15 cellular contexts compared by ENCODE assay signal in the genomic region with DNA sequence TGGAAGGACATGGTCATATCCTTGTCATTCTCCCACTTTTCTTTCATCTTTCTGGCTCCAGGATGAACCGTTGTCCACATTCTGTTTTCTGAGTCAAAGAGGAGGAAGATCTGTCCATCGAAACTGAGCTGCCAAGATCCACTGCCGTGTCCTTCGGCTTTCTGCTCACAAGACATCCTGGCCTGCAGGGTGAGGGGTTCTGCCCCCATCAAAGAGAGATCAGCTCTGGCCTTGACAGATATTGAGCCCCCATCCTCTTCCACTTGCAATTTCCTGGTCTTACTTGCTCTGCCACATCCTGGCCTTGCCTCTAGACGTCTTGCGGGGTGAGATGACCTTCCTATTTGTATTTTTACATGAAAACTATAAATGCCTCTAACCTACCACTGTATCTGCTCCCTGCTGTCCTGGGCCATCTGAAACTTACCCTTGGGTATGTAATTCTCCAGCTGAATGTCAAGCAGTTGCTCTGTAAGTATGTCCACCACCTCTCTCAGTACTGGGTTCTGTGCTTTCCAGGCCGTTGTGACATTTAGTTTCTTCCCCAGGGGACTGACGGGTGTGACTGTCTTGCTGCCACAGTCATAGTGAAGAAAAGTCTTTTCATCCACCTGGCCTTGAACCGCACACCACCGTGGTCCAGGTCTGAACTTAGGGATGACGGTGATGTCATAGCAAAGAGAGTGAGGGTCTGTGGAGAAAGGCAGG. TPM values are rescaled to one million over a fixed set of nuclear protein-coding genes. Genes with fewer than 3 reads are reported as not detected.
A peak's percentile ranks its signal among the peaks of the same experiment; 100 is the strongest.
DNase-seq lines count a peak whose midpoint lies in the region; ATAC-seq, FAIRE-seq and TF ChIP-seq lines count a peak whose summit lies in the region.
"Not testable (repeated sequence)": the region's sequence is repeated elsewhere in the genome, so short reads cannot be mapped to it uniquely, and the experiment has no call there.
"Had no signal": no experiment of that assay in that cellular context is flagged by ENCODE, and none has a peak within 500 bp of the region (broad histone marks: within the 10 kb centered on the region; RNA-seq: fewer than 3 reads in every experiment).

No MANE protein-coding gene starts in this region.

- H4K5ac ChIP-seq in IMR-90 (ENCODE audit: low read depth, low read length), result not testable (repeated sequence)

- not testable (repeated sequence) for H2AK5ac ChIP-seq in IMR-90 (ENCODE audit: low read depth, low read length)

- not testable (repeated sequence) for H3K56ac ChIP-seq in IMR-90 (ENCODE audit: extremely low read depth, insufficient read depth, low read length)

- DNase-seq in IMR-90, result not testable (repeated sequence)
- DNase-seq in activated CD8-positive, alpha-beta memory T cell treated with anti-CD3 and anti-CD28 coated beads, Interleukin-2, amount 10 ng/mL, durations not matched to agents 7 days and 5 days, result peak; percentile 21
- DNase-seq in endodermal cell (peak; percentile 11), kidney (peak; percentile 21), natural killer cell (peak; percentile 3), posterior vena cava (ENCODE audit: low spot score) (peak; percentile 50), upper lobe of right lung (peak; percentile 8)

- not testable (repeated sequence) for TF ChIP-seq CTCF in IMR-90 (conservative IDR thresholded peaks at IDR 0.05; ENCODE audit: low read depth, low read length); endodermal cell (conservative IDR thresholded peaks at IDR 0.05); kidney (IDR thresholded peaks at IDR 0.05; ENCODE audit: borderline replicate concordance, extremely low read depth, insufficient read depth); natural killer cell (IDR thresholded peaks at IDR 0.05); upper lobe of right lung (IDR thresholded peaks at IDR 0.05)

- not testable (repeated sequence) for H3K4me2 ChIP-seq in IMR-90 (ENCODE audit: low read depth, low read length)

- H4K20me1 ChIP-seq in IMR-90 (ENCODE audit: insufficient read depth, low read length), result not testable (repeated sequence)

- not testable (repeated sequence) for H3K27me3 ChIP-seq in IMR-90 (ENCODE audit: control insufficient read depth, insufficient read depth, low read length); upper lobe of right lung
- H3K27me3 ChIP-seq in endodermal cell (ENCODE audit: control insufficient read depth, insufficient read depth, low read length, poor library complexity, severe bottlenecking), result peaks cover 76% of the 10 kb centered on the region

- dilution Hi-C loops in IMR-90 (cut with HindIII; ENCODE audit: low sequenced_read_pairs, unreplicated experiment), result not testable (repeated sequence)

- CTCF ChIA-PET in IMR-90 (lab: Yijun Ruan, JAX); activated CD8-positive, alpha-beta memory T cell treated with anti-CD3 and anti-CD28 coated beads, Interleukin-2, amount 10 ng/mL, durations not matched to agents 7 days and 5 days (lab: Charles Lee): not testable (repeated sequence)

- not testable (repeated sequence) for H2BK5ac ChIP-seq in IMR-90 (ENCODE audit: low read depth, low read length, poor library complexity, severe bottlenecking)

- not testable (repeated sequence) for H3K9me3 ChIP-seq in IMR-90 (ENCODE audit: control insufficient read depth, insufficient read depth, low read length); endodermal cell (ENCODE audit: control insufficient read depth, low read length); kidney (ENCODE audit: control insufficient read depth in 1 of 2, low read length in 2 of 2); upper lobe of right lung

- H3K79me1 ChIP-seq in IMR-90 (ENCODE audit: low read depth in 1 of 2, low read length in 2 of 2), result not testable (repeated sequence)

- H2BK15ac ChIP-seq in IMR-90 (ENCODE audit: low read depth, low read length), result not testable (repeated sequence)

- H3K4me1 ChIP-seq in IMR-90 (ENCODE audit: control insufficient read depth, insufficient read depth, low read length); endodermal cell (ENCODE audit: control insufficient read depth, insufficient read depth, low read length); kidney (ENCODE audit: control insufficient read depth in 1 of 2, insufficient read depth in 1 of 2, low read depth in 1 of 2, low read length in 2 of 2); upper lobe of right lung: not testable (repeated sequence)

- not testable (repeated sequence) for TF ChIP-seq POLR2A in IMR-90 (IDR thresholded peaks at IDR 0.05; ENCODE audit: low read depth, low read length)

- H3K4ac ChIP-seq in IMR-90 (ENCODE audit: low read depth, low read length), result not testable (repeated sequence)

- in situ Hi-C loops in IMR-90 (cut with MboI; ENCODE audit: low sequenced_read_pairs), result not testable (repeated sequence)

- H3K27ac Mint-ChIP-seq in activated CD8-positive, alpha-beta memory T cell treated with anti-CD3 and anti-CD28 coated beads, Interleukin-2, amount 10 ng/mL, durations not matched to agents 7 days and 5 days; endodermal cell; natural killer cell; stimulated activated memory B cell treated with anti-CD40 and anti-IgM and Interleukin-4, amounts not matched to agents 10 μg/mL and 1 μg/mL and 100 μg/mL, for 72 hours: not testable (repeated sequence)

- H3K36me3 ChIP-seq in IMR-90 (ENCODE audit: control insufficient read depth, insufficient read depth, low read length); endodermal cell (ENCODE audit: control insufficient read depth, insufficient read depth, low read length); kidney (ENCODE audit: control insufficient read depth in 1 of 2, insufficient read depth in 2 of 2, low read length in 2 of 2); upper lobe of right lung: not testable (repeated sequence)

- intact Hi-C loops in IMR-90 (cut with micrococcal nuclease); kidney (cut with DNase I); natural killer cell (cut with micrococcal nuclease); posterior vena cava (cut with DNase I); upper lobe of right lung (cut with DNase I): not testable (repeated sequence)

- H2BK20ac ChIP-seq in IMR-90 (ENCODE audit: low read depth, low read length), result not testable (repeated sequence)

- H3K27ac ChIP-seq in IMR-90 (ENCODE audit: insufficient read depth, low read length); endodermal cell (ENCODE audit: low read depth, low read length); kidney (ENCODE audit: low read depth in 2 of 2, low read length in 2 of 2); upper lobe of right lung: not testable (repeated sequence)

- H3K27me3 Mint-ChIP-seq in activated CD8-positive, alpha-beta memory T cell treated with anti-CD3 and anti-CD28 coated beads, Interleukin-2, amount 10 ng/mL, durations not matched to agents 7 days and 5 days, result peaks cover 54% of the 10 kb centered on the region
- H3K27me3 Mint-ChIP-seq in endodermal cell (ENCODE audit: insufficient read depth) (peaks cover 84% of the 10 kb centered on the region), natural killer cell (ENCODE audit: low read depth in 2 of 2) (peaks cover 49 to 60% of the 10 kb centered on the region in 2 donors)
- H3K27me3 Mint-ChIP-seq in stimulated activated memory B cell treated with anti-CD40 and anti-IgM and Interleukin-4, amounts not matched to agents 10 μg/mL and 1 μg/mL and 100 μg/mL, for 72 hours, result peaks cover 44% of the 10 kb centered on the region

- not testable (repeated sequence) for H4K91ac ChIP-seq in IMR-90 (ENCODE audit: insufficient read depth, low read depth, low read length)

- H3K36me3 Mint-ChIP-seq in activated CD8-positive, alpha-beta memory T cell treated with anti-CD3 and anti-CD28 coated beads, Interleukin-2, amount 10 ng/mL, durations not matched to agents 7 days and 5 days; endodermal cell (ENCODE audit: low read depth); natural killer cell; stimulated activated memory B cell treated with anti-CD40 and anti-IgM and Interleukin-4, amounts not matched to agents 10 μg/mL and 1 μg/mL and 100 μg/mL, for 72 hours: not testable (repeated sequence)

- H3K4me3 Mint-ChIP-seq in activated CD8-positive, alpha-beta memory T cell treated with anti-CD3 and anti-CD28 coated beads, Interleukin-2, amount 10 ng/mL, durations not matched to agents 7 days and 5 days; endodermal cell; natural killer cell; stimulated activated memory B cell treated with anti-CD40 and anti-IgM and Interleukin-4, amounts not matched to agents 10 μg/mL and 1 μg/mL and 100 μg/mL, for 72 hours: not testable (repeated sequence)

- FAIRE-seq in kidney (lab: Jason Lieb, UNC), result not testable (repeated sequence)

- H3K9ac ChIP-seq in IMR-90 (ENCODE audit: low read depth, low read length); endodermal cell (ENCODE audit: extremely low read depth, low read length, poor library complexity, severe bottlenecking); kidney (ENCODE audit: low read length in 2 of 2): not testable (repeated sequence)

- BruUV-seq in IMR-90 (replicated peaks; lab: Mats Ljungman, UMichigan), result not testable (repeated sequence)

- H2AFZ ChIP-seq in IMR-90 (replicated peaks; ENCODE audit: low read length, poor library complexity), result not testable (repeated sequence)

- not testable (repeated sequence) for H3K9me3 Mint-ChIP-seq in activated CD8-positive, alpha-beta memory T cell treated with anti-CD3 and anti-CD28 coated beads, Interleukin-2, amount 10 ng/mL, durations not matched to agents 7 days and 5 days (ENCODE audit: low read depth); endodermal cell; natural killer cell; stimulated activated memory B cell treated with anti-CD40 and anti-IgM and Interleukin-4, amounts not matched to agents 10 μg/mL and 1 μg/mL and 100 μg/mL, for 72 hours

- H3K4me3 ChIP-seq in IMR-90 (ENCODE audit: insufficient read depth, low read depth, low read length); endodermal cell (ENCODE audit: low read length); kidney (ENCODE audit: low read length in 2 of 2); upper lobe of right lung: not testable (repeated sequence)

- POLR2A ChIA-PET in IMR-90 (lab: Charles Lee; ENCODE audit: unreplicated experiment), result not testable (repeated sequence)

- H3K14ac ChIP-seq in IMR-90 (replicated peaks; ENCODE audit: low read depth, low read length), result not testable (repeated sequence)

- not testable (repeated sequence) for H2AK9ac ChIP-seq in IMR-90 (replicated peaks; ENCODE audit: low read depth, low read length, poor library complexity)

- not testable (repeated sequence) for ATAC-seq in IMR-90 (ENCODE audit: low read depth); activated CD8-positive, alpha-beta memory T cell treated with anti-CD3 and anti-CD28 coated beads, Interleukin-2, amount 10 ng/mL, durations not matched to agents 7 days and 5 days; natural killer cell; upper lobe of right lung
- ATAC-seq in stimulated activated memory B cell treated with anti-CD40 and anti-IgM and Interleukin-4, amounts not matched to agents 10 μg/mL and 1 μg/mL and 100 μg/mL, for 72 hours, result peak; percentile 86

- not testable (repeated sequence) for TF ChIP-seq RAD21 in IMR-90 (IDR thresholded peaks at IDR 0.05; ENCODE audit: low read length)

- not testable (repeated sequence) for H4K8ac ChIP-seq in IMR-90 (ENCODE audit: low read depth in 2 of 2, low read length in 2 of 2)

- WGBS in IMR-90 (ENCODE audit: extremely low coverage in 2 of 2, insufficient read length in 1 of 2), 2 experiments, result no CpG with 5 or more reads among the region's 11 CpGs
- WGBS in endodermal cell (ENCODE audit: insufficient coverage in 1 of 2, insufficient read length in 1 of 2), 2 experiments, result 84 to 91% methylated on average over 4 to 8 of the region's 11 CpGs

- not testable (repeated sequence) for H2BK120ac ChIP-seq in IMR-90 (ENCODE audit: low read depth, low read length)

- peak overlapping the region; percentile 87; the same call in 1 of the 2 replicates for H3K23ac ChIP-seq in IMR-90 (ENCODE audit: low read depth, low read length)

- not testable (repeated sequence) for H3K9me1 ChIP-seq in IMR-90 (ENCODE audit: insufficient read depth, low read length)

- not testable (repeated sequence) for H3K18ac ChIP-seq in IMR-90 (ENCODE audit: low read depth, low read length)

- H3K4me1 Mint-ChIP-seq in activated CD8-positive, alpha-beta memory T cell treated with anti-CD3 and anti-CD28 coated beads, Interleukin-2, amount 10 ng/mL, durations not matched to agents 7 days and 5 days, result peaks cover 17% of the 10 kb centered on the region
- not testable (repeated sequence) for H3K4me1 Mint-ChIP-seq in endodermal cell
- H3K4me1 Mint-ChIP-seq in natural killer cell, result peaks cover 11 to 20% of the 10 kb centered on the region in 2 donors
- H3K4me1 Mint-ChIP-seq in stimulated activated memory B cell treated with anti-CD40 and anti-IgM and Interleukin-4, amounts not matched to agents 10 μg/mL and 1 μg/mL and 100 μg/mL, for 72 hours, result peaks cover 40% of the 10 kb centered on the region

RNA-seq across cellular contexts. Expression of gene RAET1G, which starts 3.6 kb away (rescaled TPM):
- total RNA-seq in IMR-90 (2012; rRNA removed), result 1.3 and 2.2 TPM in 2 replicates
- polyA plus RNA-seq in IMR-90 (2012; rRNA removed), result 3.6 and 4.2 TPM in 2 replicates
- 2.9 and 4.8 TPM in 2 replicates for polyA plus RNA-seq in IMR-90 (2012; cell fraction: cytosol; rRNA removed)
- 1.3 and 2.7 TPM in 2 replicates for polyA plus RNA-seq in IMR-90 (2012; cell fraction: nucleus; rRNA removed; ENCODE audit: low replicate concordance)
- not detected for total RNA-seq in activated CD8-positive, alpha-beta memory T cell treated with anti-CD3 and anti-CD28 coated beads, Interleukin-2, amount 10 ng/mL, durations not matched to agents 7 days and 5 days
- not detected for total RNA-seq in endodermal cell
- polyA plus RNA-seq in endodermal cell (2013, experiment 1 of 2), result not detected
- not detected for polyA plus RNA-seq in endodermal cell (2013, experiment 2 of 2)
- total RNA-seq in kidney, result 0.41 TPM
- polyA plus RNA-seq in kidney (ENCODE audit: insufficient read depth, low read depth, low replicate concordance), result 1.3 TPM
- total RNA-seq in natural killer cell, result under 1 TPM in 1 of 3 donors, not detected in 2; 0.43 TPM
- under 1 TPM in 1 of 2 donors, not detected in 1; 0.74 TPM for total RNA-seq in posterior vena cava
- total RNA-seq in upper lobe of right lung, result 1.2 TPM
- total RNA-seq: CD4-positive, alpha-beta T cell; CD8-positive, alpha-beta memory T cell; GM12878; GM23338; H4; H9 had no signal
- polyA plus RNA-seq: CD14-positive monocyte; CD8-positive, alpha-beta memory T cell; GM12878; GM23338 had no signal

RNA-seq across cellular contexts. Expression of gene RAET1E, which starts 21.4 kb away (rescaled TPM):
- total RNA-seq in IMR-90 (2012; rRNA removed) (not detected in 2 replicates), endodermal cell (not detected), kidney (1.0 TPM), natural killer cell (not detected), posterior vena cava (1 to 10 TPM in 1 of 2 donors, not detected in 1; 1.6 TPM), upper lobe of right lung (0.96 TPM)
- polyA plus RNA-seq in IMR-90 (2012; rRNA removed) (not detected in 2 replicates), kidney (ENCODE audit: insufficient read depth, low read depth, low replicate concordance) (3.1 TPM)
- polyA plus RNA-seq in IMR-90 (2012; cell fraction: cytosol; rRNA removed), result 0.02 TPM in 1 of 2 replicates, not detected in the other
- 0.16 TPM in 1 of 2 replicates, not detected in the other for polyA plus RNA-seq in IMR-90 (2012; cell fraction: nucleus; rRNA removed; ENCODE audit: low replicate concordance)
- total RNA-seq in activated CD8-positive, alpha-beta memory T cell treated with anti-CD3 and anti-CD28 coated beads, Interleukin-2, amount 10 ng/mL, durations not matched to agents 7 days and 5 days, result not detected
- polyA plus RNA-seq in endodermal cell (2013, experiment 1 of 2), result not detected
- polyA plus RNA-seq in endodermal cell (2013, experiment 2 of 2), result not detected
- total RNA-seq: CD4-positive, alpha-beta T cell; CD8-positive, alpha-beta memory T cell; GM12878; GM23338; H4; H9 had no signal
- polyA plus RNA-seq: CD14-positive monocyte; CD8-positive, alpha-beta memory T cell; GM12878; GM23338 had no signal

RNA-seq across cellular contexts. Expression of gene ULBP2, which starts 22.5 kb away (rescaled TPM):
- 7.2 and 7.9 TPM in 2 replicates for total RNA-seq in IMR-90 (2012; rRNA removed)
- 16.2 and 17.0 TPM in 2 replicates for polyA plus RNA-seq in IMR-90 (2012; rRNA removed)
- 12.4 and 17.1 TPM in 2 replicates for polyA plus RNA-seq in IMR-90 (2012; cell fraction: cytosol; rRNA removed)
- polyA plus RNA-seq in IMR-90 (2012; cell fraction: nucleus; rRNA removed; ENCODE audit: low replicate concordance), result 6.0 and 6.8 TPM in 2 replicates
- under 1 TPM; 0.80 to 0.99 TPM for total RNA-seq in activated CD8-positive, alpha-beta memory T cell treated with anti-CD3 and anti-CD28 coated beads, Interleukin-2, amount 10 ng/mL, durations not matched to agents 7 days and 5 days
- under 1 TPM in 1 of 2 donors, not detected in 1; 0.20 TPM for total RNA-seq in endodermal cell
- 0.78 TPM for polyA plus RNA-seq in endodermal cell (2013, experiment 1 of 2)
- polyA plus RNA-seq in endodermal cell (2013, experiment 2 of 2), result 0.58 TPM
- 1.3 TPM for total RNA-seq in kidney
- polyA plus RNA-seq in kidney (ENCODE audit: insufficient read depth, low read depth, low replicate concordance), result 2.5 TPM
- total RNA-seq in natural killer cell, result 1 to 10 TPM in 2 of 3 donors, under 1 TPM in 1; 0.98 to 2.4 (median 2.4) TPM
- under 1 TPM; 0.43 to 0.51 TPM for total RNA-seq in posterior vena cava
- total RNA-seq in upper lobe of right lung, result 2.3 TPM
- total RNA-seq: GM23338, H9 had no signal
- polyA plus RNA-seq: GM23338 had no signal

RNA-seq across cellular contexts. Expression of gene ULBP1, which starts 44.5 kb away (rescaled TPM):
- total RNA-seq in IMR-90 (2012; rRNA removed) (0.18 and 0.56 TPM in 2 replicates), endodermal cell (under 1 TPM; 0.31 to 0.55 TPM), kidney (0.72 TPM), natural killer cell (under 1 TPM in 2 of 3 donors, not detected in 1; 0.18 to 0.23 TPM), posterior vena cava (under 1 TPM in 1 of 2 donors, not detected in 1; 0.19 TPM), upper lobe of right lung (1.2 TPM)
- polyA plus RNA-seq in IMR-90 (2012; rRNA removed) (0.69 and 0.87 TPM in 2 replicates), kidney (ENCODE audit: insufficient read depth, low read depth, low replicate concordance) (0.47 TPM)
- polyA plus RNA-seq in IMR-90 (2012; cell fraction: cytosol; rRNA removed), result 0.25 TPM in 2 replicates
- polyA plus RNA-seq in IMR-90 (2012; cell fraction: nucleus; rRNA removed; ENCODE audit: low replicate concordance), result 0.15 and 0.84 TPM in 2 replicates
- 1 to 10 TPM in 1 of 2 experiments, under 1 TPM in 1; 0.82 to 1.2 TPM for total RNA-seq in activated CD8-positive, alpha-beta memory T cell treated with anti-CD3 and anti-CD28 coated beads, Interleukin-2, amount 10 ng/mL, durations not matched to agents 7 days and 5 days
- polyA plus RNA-seq in endodermal cell (2013, experiment 1 of 2), result 4.0 TPM
- 2.5 TPM for polyA plus RNA-seq in endodermal cell (2013, experiment 2 of 2)
- total RNA-seq: GM12878 had no signal
- polyA plus RNA-seq: CD8-positive, alpha-beta memory T cell had no signal

RNA-seq across cellular contexts. Expression of gene LRP11, which starts 55.1 kb away (rescaled TPM):
- total RNA-seq in IMR-90 (2012; rRNA removed), result 63.8 and 74.7 TPM in 2 replicates
- polyA plus RNA-seq in IMR-90 (2012; rRNA removed), result 46.5 and 48.8 TPM in 2 replicates
- polyA plus RNA-seq in IMR-90 (2012; cell fraction: cytosol; rRNA removed), result 17.7 and 33.4 TPM in 2 replicates
- polyA plus RNA-seq in IMR-90 (2012; cell fraction: nucleus; rRNA removed; ENCODE audit: low replicate concordance), result 21.3 and 25.1 TPM in 2 replicates
- 1 to 10 TPM; 2.9 to 3.1 TPM for total RNA-seq in activated CD8-positive, alpha-beta memory T cell treated with anti-CD3 and anti-CD28 coated beads, Interleukin-2, amount 10 ng/mL, durations not matched to agents 7 days and 5 days
- total RNA-seq in endodermal cell, result 1 to 10 TPM; 3.6 to 6.0 TPM
- 14.1 TPM for polyA plus RNA-seq in endodermal cell (2013, experiment 1 of 2)
- 13.2 TPM for polyA plus RNA-seq in endodermal cell (2013, experiment 2 of 2)
- total RNA-seq in kidney, result 34.0 TPM
- 22.1 TPM for polyA plus RNA-seq in kidney (ENCODE audit: insufficient read depth, low read depth, low replicate concordance)
- under 1 TPM; 0.16 to 0.43 (median 0.26) TPM for total RNA-seq in natural killer cell
- total RNA-seq in posterior vena cava, result 10 to 100 TPM; 20.0 to 26.3 TPM
- 51.1 TPM for total RNA-seq in upper lobe of right lung
